12 cellular contexts compared by ENCODE assay signal in genomic region chr9:35482071-35482470, GRCh38. TPM values are rescaled to one million over a fixed set of nuclear protein-coding genes. Genes with fewer than 3 reads are reported as not detected.
DNase-seq lines count a peak whose midpoint lies in the region; ATAC-seq, FAIRE-seq and TF ChIP-seq lines count a peak whose summit lies in the region.
"Had no signal": no experiment of that assay in that cellular context is flagged by ENCODE, and none has a peak within 500 bp of the region (broad histone marks: within the 10 kb centered on the region; RNA-seq: fewer than 3 reads in every experiment).

No MANE protein-coding gene starts in this region.

- ATAC-seq in Panc1 (0 out of 2 replicates have a peak, but pooled peaks have one; percentile 16), GM21423 (IDR thresholded peaks at IDR 0.05; ENCODE audit: unreplicated experiment) (no peak), HG02852 (IDR thresholded peaks at IDR 0.05; ENCODE audit: unreplicated experiment) (no peak)

- no peak for FAIRE-seq in GM19239 (lab: Jason Lieb, UNC)
- FAIRE-seq: GM12891 had no signal

- H3K9me3 ChIP-seq in GM23248 (ENCODE audit: low read depth): no peaks in the 10 kb centered on the region
- H3K9me3 ChIP-seq in Panc1 (ENCODE audit: control insufficient read depth, insufficient read depth, low read depth, low read length): no peaks in the 10 kb centered on the region
- H3K9me3 ChIP-seq: BE2C had no signal

- no peaks in the 10 kb centered on the region for H4K20me1 ChIP-seq in GM23248 (ENCODE audit: insufficient read depth)

- no peaks in the 10 kb centered on the region for H3K27me3 ChIP-seq in ACC112 (ENCODE audit: insufficient read depth, low read length)
- H3K27me3 ChIP-seq in GM23248 (replicated peaks; ENCODE audit: insufficient read depth): no peaks in the 10 kb centered on the region
- no peaks in the 10 kb centered on the region for H3K27me3 ChIP-seq in Panc1 (ENCODE audit: control insufficient read depth, insufficient read depth, low read length)

- intact Hi-C loops in Panc1 (cut with micrococcal nuclease; ENCODE audit: unreplicated experiment): no loop called here
- intact Hi-C loops in cardiac septum (cut with DNase I): no loop called here

- in situ Hi-C loops in GM23248 (cut with MboI): no loop called here
- in situ Hi-C loops in Panc1 (cut with HindIII; ENCODE audit: low pct_unique_long_range_greater_than_20kb, low sequenced_read_pairs): no loop called here

- no peaks in the 10 kb centered on the region for H3K9me2 ChIP-seq in GM23248 (ENCODE audit: insufficient read depth)

- CTCF ChIA-PET in Panc1 (lab: Charles Lee): no interaction called here

- H3K9ac ChIP-seq in GM23248: no peak overlapping the region

- DNase-seq in GM23248 (peak; percentile 45), Panc1 (ENCODE audit: low read depth, low spot score) (no peak), mesothelial cell of epicardium (ENCODE audit: low spot score in 2 of 2, unreplicated experiment in 2 of 2) (no peak), cardiac septum (ENCODE audit: low spot score) (no peak), GM19239 (ENCODE audit: insufficient read length, low spot score) (no peak)

- no TSS peak for BruUV-seq in Panc1 (replicated peaks; lab: Mats Ljungman, UMichigan)

- H2AFZ ChIP-seq in ACC112 (ENCODE audit: low read length, unreplicated experiment): peak overlapping the region; percentile 77
- H2AFZ ChIP-seq in GM23248: peak overlapping the region; percentile 20; the same call in 1 of the 2 replicates

- H3F3A ChIP-seq in GM23248 (ENCODE audit: insufficient read depth): peaks cover 11% of the 10 kb centered on the region

- no peak overlapping the region for H3K27ac ChIP-seq in ACC112 (ENCODE audit: low read depth, low read length)
- peak overlapping the region; percentile 16; the same call in 1 of the 2 replicates for H3K27ac ChIP-seq in GM23248
- H3K27ac ChIP-seq in Panc1 (ENCODE audit: low read length): peak overlapping the region; percentile 74
- H3K27ac ChIP-seq: C4-2B had no signal

- POLR2A ChIA-PET in Panc1 (lab: Charles Lee): no interaction called here

- no peak overlapping the region for H3K4me3 Mint-ChIP-seq in mesothelial cell of epicardium
- H3K4me3 Mint-ChIP-seq: CD4-positive, alpha-beta memory T cell had no signal

- peaks cover 20% of the 10 kb centered on the region for H3K4me1 ChIP-seq in ACC112 (ENCODE audit: control insufficient read depth, insufficient read depth, low read length, unreplicated experiment)
- peaks cover 25% of the 10 kb centered on the region for H3K4me1 ChIP-seq in GM23248 (ENCODE audit: insufficient read depth)
- H3K4me1 ChIP-seq in Panc1 (ENCODE audit: control insufficient read depth, insufficient read depth, low read length): peaks cover 8% of the 10 kb centered on the region
- H3K4me1 ChIP-seq: BE2C had no signal

- H3K4me1 Mint-ChIP-seq in mesothelial cell of epicardium: no peaks in the 10 kb centered on the region
- H3K4me1 Mint-ChIP-seq: CD4-positive, alpha-beta memory T cell had no signal

- no peak overlapping the region for H3K4me2 ChIP-seq in GM23248 (ENCODE audit: unreplicated experiment)

- H3K27me3 Mint-ChIP-seq in mesothelial cell of epicardium (ENCODE audit: low read depth): peaks cover 7% of the 10 kb centered on the region

- H3K9me3 Mint-ChIP-seq in mesothelial cell of epicardium: no peaks in the 10 kb centered on the region
- H3K9me3 Mint-ChIP-seq: CD4-positive, alpha-beta memory T cell had no signal

- H3K36me3 ChIP-seq in ACC112 (ENCODE audit: insufficient read depth, low read length): no peaks in the 10 kb centered on the region
- no peaks in the 10 kb centered on the region for H3K36me3 ChIP-seq in GM23248 (ENCODE audit: low read depth)
- H3K36me3 ChIP-seq in Panc1 (ENCODE audit: control insufficient read depth, insufficient read depth, low read length): no peaks in the 10 kb centered on the region
- H3K36me3 ChIP-seq: BE2C had no signal

- H3K4me3 ChIP-seq in ACC112 (ENCODE audit: low read depth, low read length) (no peak overlapping the region; the same call in 1 of the 2 replicates), GM23248 (no peak overlapping the region), Panc1 (ENCODE audit: low read depth in 2 of 2, low read length in 2 of 2) (no peak overlapping the region)

- 41 to 42% methylated on average over 3 of the region's 3 CpGs for WGBS in GM23248 (ENCODE audit: low coverage in 1 of 2, low lambda C conversion rate in 2 of 2, missing lambda C conversion rate in 2 of 2), 2 experiments

- no peaks in the 10 kb centered on the region for H3K79me2 ChIP-seq in ACC112 (ENCODE audit: control insufficient read depth, insufficient read depth, low read length, unreplicated experiment)
- no peaks in the 10 kb centered on the region for H3K79me2 ChIP-seq in GM23248 (ENCODE audit: insufficient read depth)

- TF ChIP-seq CTCF in Panc1 (IDR thresholded peaks at IDR 0.05): no peak
- no peak for TF ChIP-seq CTCF in mesothelial cell of epicardium (IDR thresholded peaks at IDR 0.05; ENCODE audit: unreplicated experiment)

- H3K36me3 Mint-ChIP-seq in mesothelial cell of epicardium: no peaks in the 10 kb centered on the region
- H3K36me3 Mint-ChIP-seq: CD4-positive, alpha-beta memory T cell had no signal

- peak overlapping the region; percentile 30 for H3K27ac Mint-ChIP-seq in mesothelial cell of epicardium
- H3K27ac Mint-ChIP-seq: CD4-positive, alpha-beta memory T cell had no signal

RNA-seq across cellular contexts. Expression of gene RUSC2, which starts 7.8 kb away (rescaled TPM):
- 74.0 and 78.4 TPM in 2 replicates for total RNA-seq in GM23248 (2014; rRNA removed; shearing (Covaris generic))
- polyA plus RNA-seq in GM23248 (2016; fragmentation: Nextera tagmentation; extraction: Ambion mirVana): 31.7 and 34.0 TPM in 2 replicates
- total RNA-seq in Panc1 (2021; ENCODE audit: unreplicated experiment) (49.9 TPM), mesothelial cell of epicardium (33.5 to 36.1 TPM (median 34.5 TPM) in 3 replicates), cardiac septum (44.5 TPM)
- polyA plus RNA-seq in Panc1 (2012; ENCODE audit: insufficient read length): 30.4 TPM
